1 cellular context compared by ENCODE assay signal in genomic region chr6:143621159-143621873, GRCh38.
TF ChIP-seq lines count a peak whose summit lies in the region.

No MANE protein-coding gene starts in this region.

TF ChIP-seq in IMR-90, 13 proteins besides CTCF, POLR2A, EP300 and RAD21 (continued from another document):
- no peak for TF ChIP-seq ELK1 (IDR thresholded peaks at IDR 0.05; ENCODE audit: borderline replicate concordance, low read depth, low read length)
- no peak for TF ChIP-seq CEBPB (IDR thresholded peaks at IDR 0.05; ENCODE audit: low read depth, low read length)
- TF ChIP-seq FOS (IDR thresholded peaks at IDR 0.05; ENCODE audit: low read depth, low read length), result no peak
- no peak for TF ChIP-seq MAZ (IDR thresholded peaks at IDR 0.05; ENCODE audit: borderline replicate concordance, low read depth, low read length)
- no peak for TF ChIP-seq BHLHE40 (IDR thresholded peaks at IDR 0.05; ENCODE audit: low read depth, low read length)
- TF ChIP-seq NFE2L2 (IDR thresholded peaks at IDR 0.05; ENCODE audit: low read depth, low read length), result no peak
- TF ChIP-seq RFX5 (IDR thresholded peaks at IDR 0.05; ENCODE audit: low read depth, low read length), result no peak
- TF ChIP-seq MAFK (IDR thresholded peaks at IDR 0.05; ENCODE audit: low read depth, low read length), result no peak
TF ChIP-seq in IMR-90: peak in this region for 0.
